8 cellular contexts compared by ENCODE assay signal in genomic region chr15:82139823-82140268, GRCh38.
A peak's percentile ranks its signal among the peaks of the same experiment; 100 is the strongest.
DNase-seq lines count a peak whose midpoint lies in the region; ATAC-seq, FAIRE-seq and TF ChIP-seq lines count a peak whose summit lies in the region.

No MANE protein-coding gene starts in this region.

- H3K4me1 ChIP-seq in K562 (replicated peaks in 1 of 2; ENCODE audit: control insufficient read depth in 2 of 2, insufficient read depth in 2 of 2, low read length in 2 of 2) (peaks cover 0 to 2% of the 10 kb centered on the region in 2 experiments; a peak in 2 of 5 replicates), left lung (peaks cover 0 to 7% of the 10 kb centered on the region in 2 donors), vagina (no peaks in the 10 kb centered on the region)

- no peaks in the 10 kb centered on the region for H3K9me1 ChIP-seq in K562 (ENCODE audit: control insufficient read depth, insufficient read depth, low read length)

- peak; percentile 59 for FAIRE-seq in K562 (lab: Jason Lieb, UNC)

- ATAC-seq in K562: peak; percentile 77
- ATAC-seq in left lung: peak; percentile 64

- H3K4me2 ChIP-seq in K562 (ENCODE audit: insufficient read depth, low read length): no peak overlapping the region

- TF ChIP-seq EP300 in K562 (IDR thresholded peaks at IDR 0.05; ENCODE audit: low read length): no peak

- no peaks in the 10 kb centered on the region for H4K20me1 ChIP-seq in K562 (replicated peaks; ENCODE audit: control insufficient read depth, insufficient read depth, low read length)

- TF ChIP-seq RAD21 in K562 (CRISPR knock-in tag; conservative IDR thresholded peaks at IDR 0.05 in 1 of 2, IDR thresholded peaks at IDR 0.05 in 1 of 2): peak; percentile 51 to 63; a peak in 3 of 4 replicates

- H3K27ac ChIP-seq in K562 (ENCODE audit: extremely low read depth, low read depth, low read length) (no peak overlapping the region), left lung (no peak overlapping the region), vagina (no peak overlapping the region)

- peak overlapping the region; percentile 82 for H2AFZ ChIP-seq in K562 (ENCODE audit: low read depth, low read length)

- no peaks in the 10 kb centered on the region for H3K9me3 ChIP-seq in K562 (replicated peaks; ENCODE audit: control insufficient read depth, insufficient read depth, low read depth, low read length)
- H3K9me3 ChIP-seq in left lung: no peaks in the 10 kb centered on the region
- no peaks in the 10 kb centered on the region for H3K9me3 ChIP-seq in vagina

- in situ Hi-C loops in K562 (cut with MboI): no loop called here

- TF ChIP-seq POLR2A in K562 (conservative IDR thresholded peaks at IDR 0.05) (no peak), vagina (IDR thresholded peaks at IDR 0.05) (no peak)

- H3K79me2 ChIP-seq in K562 (ENCODE audit: control insufficient read depth, insufficient read depth, low read length): no peaks in the 10 kb centered on the region

- POLR2A ChIA-PET in K562 (lab: Yijun Ruan, JAX): interaction anchor here (0.7 to 1.0 kb wide), 2 partner anchors 11 to 227 kb away, joined by 3 to 4 read pairs; no protein-coding TSS in a partner anchor

- H3K9ac ChIP-seq in K562 (ENCODE audit: insufficient read depth in 1 of 2, low read depth in 2 of 2, low read length in 2 of 2): no peak overlapping the region

- intact Hi-C loops in K562 (cut with micrococcal nuclease) (loop anchor here (1.0 kb wide), 1 partner anchor 32 kb away; no protein-coding TSS in a partner anchor), left lung (cut with DNase I) (no loop called here), vagina (cut with DNase I) (loop anchor here (5.0 kb wide), 1 partner anchor 658 kb away; no protein-coding TSS in a partner anchor)

- peaks cover 29% of the 10 kb centered on the region; the same call in 2 of the 3 replicates for H3K36me3 ChIP-seq in K562 (ENCODE audit: control insufficient read depth, insufficient read depth, low read length)
- peaks cover 0 to 42% of the 10 kb centered on the region in 2 donors for H3K36me3 ChIP-seq in left lung
- peaks cover 0 to 10% of the 10 kb centered on the region in 2 donors for H3K36me3 ChIP-seq in vagina

- no peak overlapping the region for H3K4me3 ChIP-seq in K562
- no peak overlapping the region for H3K4me3 ChIP-seq in left lung
- H3K4me3 ChIP-seq in vagina: no peak overlapping the region

- CTCF ChIA-PET in K562 (lab: Yijun Ruan, JAX; ENCODE audit: low intra/inter-chr PET ratio): interaction anchor here (0.7 to 1.0 kb wide), 2 partner anchors 32 to 659 kb away, joined by 3 read pairs; no protein-coding TSS in a partner anchor

- WGBS in K562 (ENCODE audit: insufficient coverage, low coverage, missing lambda C conversion rate): 7% methylated on average over 5 of the region's 5 CpGs

- no TSS peak for BruUV-seq in K562 (replicated peaks; lab: Mats Ljungman, UMichigan)

- no peaks in the 10 kb centered on the region for H3K27me3 ChIP-seq in K562 (ENCODE audit: control insufficient read depth in 2 of 2, insufficient read depth in 2 of 2, low read length in 2 of 2)
- no peaks in the 10 kb centered on the region for H3K27me3 ChIP-seq in left lung
- no peaks in the 10 kb centered on the region for H3K27me3 ChIP-seq in vagina

- peak; percentile 53 to 76 (median 65); a peak in 5 of 6 replicates for TF ChIP-seq CTCF in K562 (IDR thresholded peaks at IDR 0.05 in 2 of 3, conservative IDR thresholded peaks at IDR 0.05 in 1 of 3; ENCODE audit: insufficient read depth in 2 of 3, low read depth in 1 of 3, low read length in 3 of 3)
- TF ChIP-seq CTCF in left lung (IDR thresholded peaks at IDR 0.05): peak; percentile 57 to 69
- TF ChIP-seq CTCF in vagina (IDR thresholded peaks at IDR 0.05): peak; percentile 32 to 61 (median 60)

- peak; percentile 35 for DNase-seq in SKM-1 treated with dmso at 0.1 percent for 144 hours (lab: John Stamatoyannopoulos, UW; ENCODE audit: unreplicated experiment)
- DNase-seq in SKM-1 (lab: John Stamatoyannopoulos, UW; ENCODE audit: unreplicated experiment): no peak
- peak; percentile 4 for DNase-seq in NCI-H2107 (lab: John Stamatoyannopoulos, UW)
- DNase-seq in K562 (ENCODE audit: extremely low read depth in 1 of 4, low spot score in 3 of 4): peak; percentile 29 to 39 (median 36)
- no peak for DNase-seq in left lung
- no peak for DNase-seq in vagina (ENCODE audit: extremely low spot score in 2 of 2)
- DNase-seq in DMS153 treated with DMSO at 0.1 percent for 48 hours (lab: John Stamatoyannopoulos, UW; ENCODE audit: unreplicated experiment): no peak
- no peak for DNase-seq in ureter (ENCODE audit: low spot score)

TF ChIP-seq in K562, 482 proteins besides CTCF, POLR2A, EP300 and RAD21 (continues in another document):
- TF ChIP-seq KLF16 (IDR thresholded peaks at IDR 0.05) (peak; percentile 17; the same call in 1 of the 2 replicates), E2F1 (CRISPR knock-in tag; IDR thresholded peaks at IDR 0.05) (no peak), PRDM10 (IDR thresholded peaks at IDR 0.05; ENCODE audit: partially characterized antibody) (no peak), CEBPB (tag; IDR thresholded peaks at IDR 0.05) (peak; percentile 64), POLR2G (IDR thresholded peaks at IDR 0.05; ENCODE audit: low read depth, low read length) (no peak), CEBPG (CRISPR knock-in tag; IDR thresholded peaks at IDR 0.05) (no peak), CEBPG (tag; conservative IDR thresholded peaks at IDR 0.05 in 1 of 2, IDR thresholded peaks at IDR 0.05 in 1 of 2) (peak in 1 of 2 experiments; percentile 20; a peak in 1 of 4 replicates), NONO (IDR thresholded peaks at IDR 0.05; ENCODE audit: low read depth in 2 of 2, low read length in 1 of 2) (no peak), HNRNPK (IDR thresholded peaks at IDR 0.05; ENCODE audit: low read depth, low read length, poor library complexity, severe bottlenecking) (no peak), ZNF778 (CRISPR knock-in tag; IDR thresholded peaks at IDR 0.05) (no peak), HOXB6 (CRISPR knock-in tag; IDR thresholded peaks at IDR 0.05; ENCODE audit: borderline replicate concordance) (no peak)
- TF ChIP-seq, protein P1, sequence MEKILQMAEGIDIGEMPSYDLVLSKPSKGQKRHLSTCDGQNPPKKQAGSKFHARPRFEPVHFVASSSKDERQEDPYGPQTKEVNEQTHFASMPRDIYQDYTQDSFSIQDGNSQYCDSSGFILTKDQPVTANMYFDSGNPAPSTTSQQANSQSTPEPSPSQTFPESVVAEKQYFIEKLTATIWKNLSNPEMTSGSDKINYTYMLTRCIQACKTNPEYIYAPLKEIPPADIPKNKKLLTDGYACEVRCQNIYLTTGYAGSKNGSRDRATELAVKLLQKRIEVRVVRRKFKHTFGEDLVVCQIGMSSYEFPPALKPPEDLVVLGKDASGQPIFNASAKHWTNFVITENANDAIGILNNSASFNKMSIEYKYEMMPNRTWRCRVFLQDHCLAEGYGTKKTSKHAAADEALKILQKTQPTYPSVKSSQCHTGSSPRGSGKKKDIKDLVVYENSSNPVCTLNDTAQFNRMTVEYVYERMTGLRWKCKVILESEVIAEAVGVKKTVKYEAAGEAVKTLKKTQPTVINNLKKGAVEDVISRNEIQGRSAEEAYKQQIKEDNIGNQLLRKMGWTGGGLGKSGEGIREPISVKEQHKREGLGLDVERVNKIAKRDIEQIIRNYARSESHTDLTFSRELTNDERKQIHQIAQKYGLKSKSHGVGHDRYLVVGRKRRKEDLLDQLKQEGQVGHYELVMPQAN (IDR thresholded peaks at IDR 0.05; ENCODE audit: borderline replicate concordance): no peak
- TF ChIP-seq, protein P2, sequence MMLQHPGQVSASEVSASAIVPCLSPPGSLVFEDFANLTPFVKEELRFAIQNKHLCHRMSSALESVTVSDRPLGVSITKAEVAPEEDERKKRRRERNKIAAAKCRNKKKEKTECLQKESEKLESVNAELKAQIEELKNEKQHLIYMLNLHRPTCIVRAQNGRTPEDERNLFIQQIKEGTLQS (IDR thresholded peaks at IDR 0.05): no peak
- TF ChIP-seq, protein P2 (CRISPR knock-in tag; conservative IDR thresholded peaks at IDR 0.05): no peak

Comparison
In these comparisons a context has a peak if more than half of its experiments do, and no peak if none do; other contexts are left out.
1. DNase-seq: peak in SKM-1 treated with dmso at 0.1 percent for 144 hours (single experiment), NCI-H2107 (single experiment) and K562 (4 of 4); none in SKM-1 (single experiment), left lung (0 of 2), vagina (0 of 2), DMS153 treated with DMSO at 0.1 percent for 48 hours (single experiment) and ureter (single experiment).
2. intact Hi-C loops: an anchor here in K562 (1.0 kb wide) and vagina (5.0 kb wide); none called in left lung.
3. Peak in every context shown above with its lines, with median percentiles within 50 percentile points of each other: CTCF ChIP-seq.